In genomic region chr22:46057762-46058420, GRCh38 we compare ENCODE assay signal across 8 cellular contexts.
DNase-seq lines count a peak whose midpoint lies in the region; ATAC-seq and TF ChIP-seq lines count a peak whose summit lies in the region.

No MANE protein-coding gene starts in this region.

- peaks cover 2% of the 10 kb centered on the region for H3K36me3 Mint-ChIP-seq in activated T-helper 2 cell treated with anti-CD3 and anti-CD28 coated beads, Interferon-gamma antibody, Interleukin-2, Interleukin-4, amounts not matched to agents 10 μg/mL and 5 μg/mL and 100 μg/mL, durations not matched to agents 14 hours and 24 hours and 36 hours (ENCODE audit: low read depth)
- peaks cover 5% of the 10 kb centered on the region for H3K36me3 Mint-ChIP-seq in stimulated activated effector memory CD8-positive, alpha-beta T cell treated with anti-CD3 and anti-CD28 coated beads, Interleukin-12 subunit alpha, Interleukin-12 subunit beta, amount 100 ng/mL, for 72 hours
- peaks cover 20% of the 10 kb centered on the region for H3K36me3 Mint-ChIP-seq in Calu3 (ENCODE audit: insufficient read depth, unreplicated experiment)
- H3K36me3 Mint-ChIP-seq in glutamatergic neuron (ENCODE audit: unreplicated experiment): peaks cover 6% of the 10 kb centered on the region

- H3K27me3 ChIP-seq in heart left ventricle: no peaks in the 10 kb centered on the region

- H3K4me1 Mint-ChIP-seq in activated T-helper 2 cell treated with anti-CD3 and anti-CD28 coated beads, Interferon-gamma antibody, Interleukin-2, Interleukin-4, amounts not matched to agents 10 μg/mL and 5 μg/mL and 100 μg/mL, durations not matched to agents 14 hours and 24 hours and 36 hours (ENCODE audit: low read depth): peaks cover 30% of the 10 kb centered on the region
- peaks cover 9% of the 10 kb centered on the region for H3K4me1 Mint-ChIP-seq in stimulated activated effector memory CD8-positive, alpha-beta T cell treated with anti-CD3 and anti-CD28 coated beads, Interleukin-12 subunit alpha, Interleukin-12 subunit beta, amount 100 ng/mL, for 72 hours
- H3K4me1 Mint-ChIP-seq in Calu3 (ENCODE audit: low read depth, unreplicated experiment) (peaks cover 16% of the 10 kb centered on the region), glutamatergic neuron (ENCODE audit: low read depth, unreplicated experiment) (no peaks in the 10 kb centered on the region)

- DNase-seq in GM10266 (ENCODE audit: extremely low spot score) (peak; percentile 93), MV-4-11 (lab: John Stamatoyannopoulos, UW) (peak; percentile 65), heart left ventricle (peak; percentile 53 to 74 (median 66)), Calu3 (no peak), glutamatergic neuron (no peak)
- peak; percentile 34 for DNase-seq in activated T-helper 2 cell treated with anti-CD3 and anti-CD28 coated beads, Interferon-gamma antibody, Interleukin-2, Interleukin-4, amounts not matched to agents 10 μg/mL and 5 μg/mL and 100 μg/mL, durations not matched to agents 14 hours and 24 hours and 36 hours (ENCODE audit: low spot score)
- DNase-seq in stimulated activated effector memory CD8-positive, alpha-beta T cell treated with anti-CD3 and anti-CD28 coated beads, Interleukin-12 subunit alpha, Interleukin-12 subunit beta, amount 100 ng/mL, for 72 hours (ENCODE audit: low spot score in 2 of 2): no peak

- peak; percentile 75 for ATAC-seq in GM21786 (IDR thresholded peaks at IDR 0.05; ENCODE audit: unreplicated experiment)
- peak in 3 of 4 donors; percentile 10 to 40 (median 10) for ATAC-seq in heart left ventricle
- peak; percentile 73 for ATAC-seq in stimulated activated effector memory CD8-positive, alpha-beta T cell treated with anti-CD3 and anti-CD28 coated beads, Interleukin-12 subunit alpha, Interleukin-12 subunit beta, amount 100 ng/mL, for 72 hours

- no peaks in the 10 kb centered on the region for H3K27me3 Mint-ChIP-seq in activated T-helper 2 cell treated with anti-CD3 and anti-CD28 coated beads, Interferon-gamma antibody, Interleukin-2, Interleukin-4, amounts not matched to agents 10 μg/mL and 5 μg/mL and 100 μg/mL, durations not matched to agents 14 hours and 24 hours and 36 hours (ENCODE audit: low read depth)
- H3K27me3 Mint-ChIP-seq in Calu3 (ENCODE audit: unreplicated experiment) (no peaks in the 10 kb centered on the region), glutamatergic neuron (ENCODE audit: unreplicated experiment) (peaks cover 7% of the 10 kb centered on the region)

- CTCF ChIA-PET in Calu3 (lab: Charles Lee): no interaction called here

- peak overlapping the region in 11 of 12 donors; percentile 2 to 89 (median 73) for H3K4me3 ChIP-seq in heart left ventricle

- 8 to 30% (median 10%) methylated on average over 13 of the region's 13 CpGs for WGBS in heart left ventricle, 4 donors

- no TSS peak for BruUV-seq in Calu3 (replicated peaks; lab: Mats Ljungman, UMichigan)

- peak overlapping the region; percentile 37 for H3K4me3 Mint-ChIP-seq in activated T-helper 2 cell treated with anti-CD3 and anti-CD28 coated beads, Interferon-gamma antibody, Interleukin-2, Interleukin-4, amounts not matched to agents 10 μg/mL and 5 μg/mL and 100 μg/mL, durations not matched to agents 14 hours and 24 hours and 36 hours (ENCODE audit: low read depth)
- H3K4me3 Mint-ChIP-seq in stimulated activated effector memory CD8-positive, alpha-beta T cell treated with anti-CD3 and anti-CD28 coated beads, Interleukin-12 subunit alpha, Interleukin-12 subunit beta, amount 100 ng/mL, for 72 hours: no peak overlapping the region
- H3K4me3 Mint-ChIP-seq in Calu3 (ENCODE audit: low read depth, unreplicated experiment): no peak overlapping the region
- H3K4me3 Mint-ChIP-seq in glutamatergic neuron (ENCODE audit: unreplicated experiment): no peak overlapping the region

- H3K9me3 Mint-ChIP-seq in activated T-helper 2 cell treated with anti-CD3 and anti-CD28 coated beads, Interferon-gamma antibody, Interleukin-2, Interleukin-4, amounts not matched to agents 10 μg/mL and 5 μg/mL and 100 μg/mL, durations not matched to agents 14 hours and 24 hours and 36 hours: no peaks in the 10 kb centered on the region
- no peaks in the 10 kb centered on the region for H3K9me3 Mint-ChIP-seq in stimulated activated effector memory CD8-positive, alpha-beta T cell treated with anti-CD3 and anti-CD28 coated beads, Interleukin-12 subunit alpha, Interleukin-12 subunit beta, amount 100 ng/mL, for 72 hours
- H3K9me3 Mint-ChIP-seq in Calu3 (ENCODE audit: low read depth, unreplicated experiment) (no peaks in the 10 kb centered on the region), glutamatergic neuron (ENCODE audit: unreplicated experiment) (peaks cover 2% of the 10 kb centered on the region)

- H3K9me3 ChIP-seq in heart left ventricle: no peaks in the 10 kb centered on the region

- H3K36me3 ChIP-seq in heart left ventricle: peaks cover 0 to 2% (median 0%) of the 10 kb centered on the region in 9 donors

- peak overlapping the region; percentile 98 to 100 (median 100) for H3K27ac ChIP-seq in heart left ventricle

- intact Hi-C loops in activated T-helper 2 cell treated with anti-CD3 and anti-CD28 coated beads, Interferon-gamma antibody, Interleukin-2, Interleukin-4, amounts not matched to agents 10 μg/mL and 5 μg/mL and 100 μg/mL, durations not matched to agents 14 hours and 24 hours and 36 hours (cut with micrococcal nuclease): no loop called here
- intact Hi-C loops in heart left ventricle (cut with DNase I) (loop anchor here in 1 of 10 donors (2.0 kb wide), 1 partner anchor 13 kb away; no protein-coding TSS in a partner anchor), Calu3 (cut with micrococcal nuclease; ENCODE audit: unreplicated experiment) (loop anchor here (10.0 kb wide), 1 partner anchor 47 kb away; no protein-coding TSS in a partner anchor)

- TF ChIP-seq POLR2A in heart left ventricle (IDR thresholded peaks at IDR 0.05): peak in 1 of 2 donors; percentile 50

- peak overlapping the region; percentile 60 for H3K27ac Mint-ChIP-seq in activated T-helper 2 cell treated with anti-CD3 and anti-CD28 coated beads, Interferon-gamma antibody, Interleukin-2, Interleukin-4, amounts not matched to agents 10 μg/mL and 5 μg/mL and 100 μg/mL, durations not matched to agents 14 hours and 24 hours and 36 hours
- H3K27ac Mint-ChIP-seq in stimulated activated effector memory CD8-positive, alpha-beta T cell treated with anti-CD3 and anti-CD28 coated beads, Interleukin-12 subunit alpha, Interleukin-12 subunit beta, amount 100 ng/mL, for 72 hours: no peak overlapping the region
- H3K27ac Mint-ChIP-seq in Calu3 (ENCODE audit: unreplicated experiment) (no peak overlapping the region), glutamatergic neuron (ENCODE audit: unreplicated experiment) (no peak overlapping the region)

- peaks cover 15 to 90% (median 74%) of the 10 kb centered on the region in 12 donors for H3K4me1 ChIP-seq in heart left ventricle

- TF ChIP-seq CTCF in GM10266 (IDR thresholded peaks at IDR 0.05; ENCODE audit: control insufficient read depth, insufficient read depth, low read depth, missing control alignments) (no peak), heart left ventricle (IDR thresholded peaks at IDR 0.05) (no peak), Calu3 (IDR thresholded peaks at IDR 0.05; ENCODE audit: unreplicated experiment) (no peak), glutamatergic neuron (IDR thresholded peaks at IDR 0.05; ENCODE audit: partially characterized antibody, unreplicated experiment) (no peak)

Comparison
In these comparisons a context has a peak if more than half of its experiments do, and no peak if none do; other contexts are left out.
1. DNase-seq: peak in GM10266 (single experiment), MV-4-11 (single experiment), activated T-helper 2 cell treated with anti-CD3 and anti-CD28 coated beads, Interferon-gamma antibody, Interleukin-2, Interleukin-4, amounts not matched to agents 10 μg/mL and 5 μg/mL and 100 μg/mL, durations not matched to agents 14 hours and 24 hours and 36 hours (single experiment) and heart left ventricle (5 of 5); none in stimulated activated effector memory CD8-positive, alpha-beta T cell treated with anti-CD3 and anti-CD28 coated beads, Interleukin-12 subunit alpha, Interleukin-12 subunit beta, amount 100 ng/mL, for 72 hours (0 of 2), Calu3 (single experiment) and glutamatergic neuron (single experiment).
2. ATAC-seq: peak in every context shown above with its lines; median percentile 75 in GM21786; 73 in stimulated activated effector memory CD8-positive, alpha-beta T cell treated with anti-CD3 and anti-CD28 coated beads, Interleukin-12 subunit alpha, Interleukin-12 subunit beta, amount 100 ng/mL, for 72 hours; 10 in heart left ventricle.